In the genomic region with DNA sequence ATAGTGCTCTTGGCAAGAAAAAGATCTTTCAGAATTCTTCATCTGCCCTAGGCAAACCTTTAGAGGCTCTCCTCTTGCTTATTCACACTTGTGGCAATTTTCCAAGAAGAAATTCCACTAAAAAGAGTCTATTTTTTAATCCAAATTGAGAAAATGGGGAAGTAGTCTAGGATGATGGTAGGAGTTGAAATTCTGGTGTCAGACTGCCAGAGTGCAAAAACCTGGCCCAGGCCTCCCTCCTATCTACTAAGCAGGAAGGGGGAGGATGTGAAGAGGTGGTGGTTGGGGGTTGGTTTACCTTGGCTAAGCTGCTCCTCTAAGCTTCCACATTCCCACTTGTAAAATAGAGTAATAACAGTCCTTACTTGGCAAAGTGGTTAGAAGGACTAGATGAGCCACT, we compare ENCODE assay signal across 20 cellular contexts.
DNase-seq lines count a peak whose midpoint lies in the region; ATAC-seq and TF ChIP-seq lines count a peak whose summit lies in the region.
"Had no signal": no experiment of that assay in that cellular context is flagged by ENCODE, and none has a peak within 500 bp of the region (broad histone marks: within the 10 kb centered on the region; RNA-seq: fewer than 3 reads in every experiment).

No MANE protein-coding gene starts in this region.

- H3K36me3 ChIP-seq in aorta (ENCODE audit: control insufficient read depth in 1 of 2, insufficient read depth in 2 of 2, low read length in 1 of 2): no peaks in the 10 kb centered on the region
- H3K36me3 ChIP-seq: esophagus squamous epithelium, ovary, right lobe of liver had no signal

- H3K27ac Mint-ChIP-seq in chondrocyte (ENCODE audit: unreplicated experiment) (peak overlapping the region; percentile 62), nephron (peak overlapping the region in 2 of 3 experiments; percentile 58 to 79)
- H3K27ac Mint-ChIP-seq: activated CD4-positive, alpha-beta T cell treated with anti-CD3 and anti-CD28 coated beads, Interleukin-2, amount 10 ng/mL, durations not matched to agents 24 days and 14 days; activated naive CD8-positive, alpha-beta T cell treated with anti-CD3 and anti-CD28 coated beads, Interleukin-2, amount 50 U/mL, for 24 hours; naive B cell; stimulated activated effector memory CD8-positive, alpha-beta T cell treated with anti-CD3 and anti-CD28 coated beads, Interleukin-12 subunit alpha, Interleukin-12 subunit beta, amount 100 ng/mL, for 72 hours had no signal

- H3K4me3 Mint-ChIP-seq in chondrocyte (ENCODE audit: unreplicated experiment) (no peak overlapping the region), nephron (no peak overlapping the region)
- H3K4me3 Mint-ChIP-seq: activated CD4-positive, alpha-beta T cell treated with anti-CD3 and anti-CD28 coated beads, Interleukin-2, amount 10 ng/mL, durations not matched to agents 24 days and 14 days; activated naive CD8-positive, alpha-beta T cell treated with anti-CD3 and anti-CD28 coated beads, Interleukin-2, amount 50 U/mL, for 24 hours; naive B cell; stimulated activated effector memory CD8-positive, alpha-beta T cell treated with anti-CD3 and anti-CD28 coated beads, Interleukin-12 subunit alpha, Interleukin-12 subunit beta, amount 100 ng/mL, for 72 hours had no signal

- TF ChIP-seq CTCF in chondrocyte (IDR thresholded peaks at IDR 0.05) (no peak), nephron (IDR thresholded peaks at IDR 0.05; ENCODE audit: unreplicated experiment in 3 of 3) (no peak)

- H3K27ac ChIP-seq in aorta (ENCODE audit: low read depth in 1 of 2, low read length in 2 of 2): no peak overlapping the region
- H3K27ac ChIP-seq: esophagus squamous epithelium, ovary, right lobe of liver had no signal

- intact Hi-C loops in aorta (cut with DNase I): no loop called here

- H3K4me1 ChIP-seq in aorta (ENCODE audit: control insufficient read depth in 1 of 2, insufficient read depth in 2 of 2, low read length in 2 of 2): no peaks in the 10 kb centered on the region

- no peaks in the 10 kb centered on the region for H3K27me3 ChIP-seq in aorta (ENCODE audit: control insufficient read depth in 1 of 2, insufficient read depth in 2 of 2, low read length in 1 of 2)
- H3K27me3 ChIP-seq: ovary, right lobe of liver had no signal

- H3K27me3 Mint-ChIP-seq in chondrocyte (ENCODE audit: low read depth) (peaks cover 2% of the 10 kb centered on the region), nephron (ENCODE audit: low read depth) (peaks cover 4% of the 10 kb centered on the region)

- H3K4me1 Mint-ChIP-seq in chondrocyte (ENCODE audit: low read depth) (peaks cover 22% of the 10 kb centered on the region), nephron (peaks cover 29% of the 10 kb centered on the region)
- H3K4me1 Mint-ChIP-seq: activated CD4-positive, alpha-beta T cell treated with anti-CD3 and anti-CD28 coated beads, Interleukin-2, amount 10 ng/mL, durations not matched to agents 24 days and 14 days; activated naive CD8-positive, alpha-beta T cell treated with anti-CD3 and anti-CD28 coated beads, Interleukin-2, amount 50 U/mL, for 24 hours; naive B cell; stimulated activated effector memory CD8-positive, alpha-beta T cell treated with anti-CD3 and anti-CD28 coated beads, Interleukin-12 subunit alpha, Interleukin-12 subunit beta, amount 100 ng/mL, for 72 hours had no signal

- H3K9me3 Mint-ChIP-seq in chondrocyte (ENCODE audit: low read depth) (no peaks in the 10 kb centered on the region), nephron (peaks cover 3% of the 10 kb centered on the region)
- H3K9me3 Mint-ChIP-seq: activated CD4-positive, alpha-beta T cell treated with anti-CD3 and anti-CD28 coated beads, Interleukin-2, amount 10 ng/mL, durations not matched to agents 24 days and 14 days; activated naive CD8-positive, alpha-beta T cell treated with anti-CD3 and anti-CD28 coated beads, Interleukin-2, amount 50 U/mL, for 24 hours; naive B cell; stimulated activated effector memory CD8-positive, alpha-beta T cell treated with anti-CD3 and anti-CD28 coated beads, Interleukin-12 subunit alpha, Interleukin-12 subunit beta, amount 100 ng/mL, for 72 hours had no signal

- DNase-seq in GM04504 (ENCODE audit: low read depth) (peak; percentile 11), NCI-H2196 treated with DMSO at 0.1 percent for 48 hours (lab: John Stamatoyannopoulos, UW; ENCODE audit: unreplicated experiment) (peak; percentile 40), chondrocyte (ENCODE audit: low spot score) (no peak), NCI-H524 treated with DMSO at 0.1 percent for 48 hours (lab: John Stamatoyannopoulos, UW) (no peak), aorta (no peak)
- DNase-seq: activated CD4-positive, alpha-beta T cell treated with anti-CD3 and anti-CD28 coated beads, Interleukin-2, amount 10 ng/mL, durations not matched to agents 24 days and 14 days; activated naive CD8-positive, alpha-beta T cell treated with anti-CD3 and anti-CD28 coated beads, Interleukin-2, amount 50 U/mL, for 24 hours; AML-193; effector CD8-positive, alpha-beta T cell; esophagus squamous epithelium; islet precursor cell; mammary epithelial cell; MV-4-11; naive B cell; ovary; right lobe of liver had no signal

- H3K9me3 ChIP-seq in aorta (ENCODE audit: control insufficient read depth, low read length): no peaks in the 10 kb centered on the region
- H3K9me3 ChIP-seq: esophagus squamous epithelium, ovary, right lobe of liver had no signal

- no peak overlapping the region for H3K4me3 ChIP-seq in aorta (ENCODE audit: low read length in 2 of 2)
- H3K4me3 ChIP-seq: esophagus squamous epithelium, K562, ovary, right lobe of liver had no signal

- H3K36me3 Mint-ChIP-seq in chondrocyte (ENCODE audit: low read depth) (peaks cover 1% of the 10 kb centered on the region), nephron (ENCODE audit: low read depth) (no peaks in the 10 kb centered on the region)
- H3K36me3 Mint-ChIP-seq: naive B cell; stimulated activated effector memory CD8-positive, alpha-beta T cell treated with anti-CD3 and anti-CD28 coated beads, Interleukin-12 subunit alpha, Interleukin-12 subunit beta, amount 100 ng/mL, for 72 hours had no signal

- no peak for ATAC-seq in aorta (ENCODE audit: low FRiP score)
- ATAC-seq in HG03025 (IDR thresholded peaks at IDR 0.05; ENCODE audit: low FRiP score, unreplicated experiment): no peak
- ATAC-seq: activated naive CD8-positive, alpha-beta T cell treated with anti-CD3 and anti-CD28 coated beads, Interleukin-2, amount 50 U/mL, for 24 hours; K562; right lobe of liver; stimulated activated effector memory CD8-positive, alpha-beta T cell treated with anti-CD3 and anti-CD28 coated beads, Interleukin-12 subunit alpha, Interleukin-12 subunit beta, amount 100 ng/mL, for 72 hours had no signal

Comparison
In these comparisons a context has a peak if more than half of its experiments do, and no peak if none do; other contexts are left out.
1. DNase-seq: peak in GM04504 (single experiment) and NCI-H2196 treated with DMSO at 0.1 percent for 48 hours (single experiment); none in chondrocyte (single experiment), NCI-H524 treated with DMSO at 0.1 percent for 48 hours (single experiment) and aorta (0 of 2).